In the genomic region with DNA sequence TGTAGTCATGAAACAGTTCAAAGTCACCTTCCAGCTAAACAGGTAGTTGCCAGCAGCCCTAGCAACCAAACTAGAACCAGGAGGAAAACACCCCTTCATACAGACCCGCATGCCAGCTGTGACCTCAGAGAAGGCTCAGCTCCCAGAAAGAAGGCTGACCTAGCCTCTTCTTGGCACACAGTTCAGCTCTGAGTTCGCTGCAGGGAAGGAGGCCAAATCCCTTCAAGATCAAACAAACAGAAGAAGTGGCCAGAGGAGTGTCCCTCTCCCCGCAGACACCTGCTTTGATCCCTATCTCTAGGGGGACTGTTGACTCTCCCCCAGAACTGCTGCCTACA, we compare ENCODE assay signal across 13 cellular contexts. TPM values are rescaled to one million over a fixed set of nuclear protein-coding genes. Genes with fewer than 3 reads are reported as not detected.
A peak's percentile ranks its signal among the peaks of the same experiment; 100 is the strongest.
DNase-seq lines count a peak whose midpoint lies in the region; ATAC-seq and TF ChIP-seq lines count a peak whose summit lies in the region.
"Had no signal": no experiment of that assay in that cellular context is flagged by ENCODE, and none has a peak within 500 bp of the region (broad histone marks: within the 10 kb centered on the region; RNA-seq: fewer than 3 reads in every experiment).

No MANE protein-coding gene starts in this region.

- no peaks in the 10 kb centered on the region for H3K9me3 ChIP-seq in upper lobe of left lung
- H3K9me3 ChIP-seq: thoracic aorta had no signal

- peak; percentile 47 to 77 for ATAC-seq in activated naive CD4-positive, alpha-beta T cell treated with anti-CD3 and anti-CD28 coated beads, Interleukin-2, amount 50 U/mL, for 72 hours
- ATAC-seq in left ventricle myocardium superior: peak; percentile 74
- peak; percentile 72 to 76 for ATAC-seq in upper lobe of left lung (ENCODE audit: low FRiP score in 2 of 2)
- ATAC-seq in HG03521 (IDR thresholded peaks at IDR 0.05; ENCODE audit: unreplicated experiment): no peak
- no peak for ATAC-seq in HG03378 (IDR thresholded peaks at IDR 0.05; ENCODE audit: unreplicated experiment)
- ATAC-seq: activated CD8-positive, alpha-beta memory T cell treated with anti-CD3 and anti-CD28 coated beads, Interleukin-2, amount 10 ng/mL, durations not matched to agents 7 days and 5 days had no signal

- 34 to 36% methylated on average over 3 of the region's 3 CpGs for WGBS in upper lobe of left lung, 2 donors

- TF ChIP-seq EP300 in upper lobe of left lung (IDR thresholded peaks at IDR 0.05): no peak

- TF ChIP-seq CTCF in upper lobe of left lung (IDR thresholded peaks at IDR 0.05): no peak

- peaks cover 0 to 10% (median 5%) of the 10 kb centered on the region in 4 donors for H3K4me1 ChIP-seq in upper lobe of left lung

- H3K36me3 ChIP-seq in upper lobe of left lung: no peaks in the 10 kb centered on the region
- H3K36me3 ChIP-seq: thoracic aorta had no signal

- no peak overlapping the region for H3K4me3 ChIP-seq in upper lobe of left lung
- H3K4me3 ChIP-seq: thoracic aorta had no signal

- TF ChIP-seq POLR2A in upper lobe of left lung (IDR thresholded peaks at IDR 0.05): no peak

- no peaks in the 10 kb centered on the region for H3K9me3 Mint-ChIP-seq in activated naive CD4-positive, alpha-beta T cell treated with anti-CD3 and anti-CD28 coated beads, Interleukin-2, amount 50 U/mL, for 72 hours

- intact Hi-C loops in left ventricle myocardium superior (cut with micrococcal nuclease): no loop called here

- peak overlapping the region; percentile 88 to 98 for H3K27ac Mint-ChIP-seq in activated naive CD4-positive, alpha-beta T cell treated with anti-CD3 and anti-CD28 coated beads, Interleukin-2, amount 50 U/mL, for 72 hours
- H3K27ac Mint-ChIP-seq: activated CD8-positive, alpha-beta memory T cell treated with anti-CD3 and anti-CD28 coated beads, Interleukin-2, amount 10 ng/mL, durations not matched to agents 7 days and 5 days; naive B cell had no signal

- no peak overlapping the region for H3K27ac ChIP-seq in upper lobe of left lung
- H3K27ac ChIP-seq: thoracic aorta had no signal

- H3K36me3 Mint-ChIP-seq in activated naive CD4-positive, alpha-beta T cell treated with anti-CD3 and anti-CD28 coated beads, Interleukin-2, amount 50 U/mL, for 72 hours: peaks cover 22 to 57% of the 10 kb centered on the region in 2 donors
- H3K36me3 Mint-ChIP-seq: naive B cell had no signal

- DNase-seq in stimulated activated CD4-positive, alpha-beta T cell treated with anti-CD3 and anti-CD28 coated beads, Interleukin-1b, Interleukin-23, amount 100 ng/mL, for 48 hours: peak; percentile 66
- no peak for DNase-seq in stimulated activated CD4-positive, alpha-beta T cell treated with anti-CD3 and anti-CD28 coated beads, Interleukin-2, amount 100 ng/mL, for 24 hours
- DNase-seq in activated naive CD4-positive, alpha-beta T cell treated with anti-CD3 and anti-CD28 coated beads, Interleukin-2, amount 50 U/mL, for 72 hours (ENCODE audit: low spot score in 2 of 2): no peak
- DNase-seq in left ventricle myocardium superior: peak; percentile 55
- peak in 1 of 2 donors; percentile 65 for DNase-seq in upper lobe of left lung
- no peak for DNase-seq in NCI-H1105 treated with DMSO at 0.1 percent for 48 hours (lab: John Stamatoyannopoulos, UW)
- DNase-seq: activated CD8-positive, alpha-beta memory T cell treated with anti-CD3 and anti-CD28 coated beads, Interleukin-2, amount 10 ng/mL, durations not matched to agents 7 days and 5 days; hippocampal formation; naive B cell; NCI-H2107 had no signal

- H3K27me3 ChIP-seq in upper lobe of left lung: no peaks in the 10 kb centered on the region

RNA-seq across cellular contexts. Expression of a gene that starts 56.0 kb away (rescaled TPM):
- 10 to 100 TPM; 44.0 to 48.1 TPM for total RNA-seq in activated naive CD4-positive, alpha-beta T cell treated with anti-CD3 and anti-CD28 coated beads, Interleukin-2, amount 50 U/mL, for 72 hours
- total RNA-seq in left ventricle myocardium superior (252 TPM), upper lobe of left lung (10 to 100 TPM; 27.2 to 57.1 (median 36.1) TPM)

Comparison
In these comparisons a context has a peak if more than half of its experiments do, and no peak if none do; other contexts are left out.
1. DNase-seq: peak in stimulated activated CD4-positive, alpha-beta T cell treated with anti-CD3 and anti-CD28 coated beads, Interleukin-1b, Interleukin-23, amount 100 ng/mL, for 48 hours (single experiment) and left ventricle myocardium superior (single experiment); none in stimulated activated CD4-positive, alpha-beta T cell treated with anti-CD3 and anti-CD28 coated beads, Interleukin-2, amount 100 ng/mL, for 24 hours (0 of 2), activated naive CD4-positive, alpha-beta T cell treated with anti-CD3 and anti-CD28 coated beads, Interleukin-2, amount 50 U/mL, for 72 hours (0 of 2) and NCI-H1105 treated with DMSO at 0.1 percent for 48 hours (single experiment).
2. ATAC-seq: peak in activated naive CD4-positive, alpha-beta T cell treated with anti-CD3 and anti-CD28 coated beads, Interleukin-2, amount 50 U/mL, for 72 hours (2 of 2), left ventricle myocardium superior (single experiment) and upper lobe of left lung (2 of 2); none in HG03521 (single experiment) and HG03378 (single experiment).